In genomic region chr12:104115587-104115975, GRCh38 we compare ENCODE assay signal across 1 cellular context.
TF ChIP-seq lines count a peak whose summit lies in the region.

No MANE protein-coding gene starts in this region.

TF ChIP-seq in IMR-90, 13 proteins besides CTCF, POLR2A, EP300 and RAD21:
- no peak for TF ChIP-seq BHLHE40 (IDR thresholded peaks at IDR 0.05; ENCODE audit: low read depth, low read length)
- TF ChIP-seq RCOR1 (IDR thresholded peaks at IDR 0.05; ENCODE audit: insufficient replicate concordance, low read length) = no peak
- TF ChIP-seq USF2 (IDR thresholded peaks at IDR 0.05; ENCODE audit: low read depth, low read length) = no peak
- TF ChIP-seq ELK1 (IDR thresholded peaks at IDR 0.05; ENCODE audit: borderline replicate concordance, low read depth, low read length) = no peak
- no peak for TF ChIP-seq CHD1 (IDR thresholded peaks at IDR 0.05; ENCODE audit: low read depth, low read length)
- no peak for TF ChIP-seq CEBPB (IDR thresholded peaks at IDR 0.05; ENCODE audit: low read depth, low read length)
- TF ChIP-seq MAFK (IDR thresholded peaks at IDR 0.05; ENCODE audit: low read depth, low read length) = no peak
- TF ChIP-seq SMC3 (IDR thresholded peaks at IDR 0.05; ENCODE audit: low read depth, low read length) = no peak
- TF ChIP-seq NFE2L2 (IDR thresholded peaks at IDR 0.05; ENCODE audit: low read depth, low read length) = no peak
- TF ChIP-seq FOS (IDR thresholded peaks at IDR 0.05; ENCODE audit: low read depth, low read length) = no peak
- TF ChIP-seq MAZ (IDR thresholded peaks at IDR 0.05; ENCODE audit: borderline replicate concordance, low read depth, low read length) = no peak
- TF ChIP-seq RFX5 (IDR thresholded peaks at IDR 0.05; ENCODE audit: low read depth, low read length) = no peak
- no peak for TF ChIP-seq MXI1 (IDR thresholded peaks at IDR 0.05; ENCODE audit: borderline replicate concordance, low read depth, low read length)
